Comparison of ENCODE assay signal across 1 cellular context in the genomic region with DNA sequence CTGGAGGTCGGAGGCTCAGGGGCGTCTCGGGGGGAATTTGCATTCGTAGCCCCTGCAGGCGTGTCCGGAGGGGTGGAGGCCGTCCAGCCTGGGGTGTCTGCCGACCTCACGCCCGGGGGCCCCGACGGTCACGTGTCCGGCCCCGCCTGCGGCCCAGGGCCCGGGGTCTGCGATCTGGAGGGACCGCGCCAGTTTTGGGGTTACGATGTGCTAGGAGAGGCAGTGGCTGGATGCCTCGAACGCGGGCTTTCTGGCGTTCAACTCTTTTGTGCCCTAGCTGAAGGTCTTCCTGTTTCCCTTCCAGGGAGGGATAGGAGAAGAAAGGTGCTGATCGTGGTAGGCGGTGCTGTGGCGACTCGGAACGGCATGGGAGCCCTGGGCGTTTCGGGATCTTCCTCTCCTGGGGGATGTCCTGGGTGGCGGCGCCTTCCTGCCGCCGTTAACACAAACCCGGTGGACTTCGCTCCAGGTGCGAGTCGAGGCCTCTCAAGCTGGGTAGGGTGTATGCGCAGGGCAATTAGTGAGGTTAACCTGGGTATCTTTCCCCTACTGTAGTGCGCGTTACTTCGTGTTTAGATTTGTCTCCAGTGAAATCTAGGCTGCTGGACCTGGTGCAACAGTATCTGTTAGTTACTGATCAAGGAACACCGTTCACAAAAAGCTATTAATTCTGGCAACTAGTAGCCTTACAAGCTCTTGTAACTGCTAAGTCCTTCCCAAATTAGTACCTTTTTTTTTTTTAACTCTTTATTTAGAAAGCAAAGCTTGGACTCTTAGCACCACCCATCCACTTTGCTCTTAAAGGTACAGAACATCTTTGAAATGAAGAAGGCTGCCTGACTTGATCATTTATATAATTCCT.
A peak's percentile ranks its signal among the peaks of the same experiment; 100 is the strongest.
TF ChIP-seq lines count a peak whose summit lies in the region.

No MANE protein-coding gene starts in this region.

TF ChIP-seq in HepG2, 621 proteins besides CTCF, POLR2A, EP300 and RAD21 (continued from another document and continues in another):
- TF ChIP-seq, protein P1, sequence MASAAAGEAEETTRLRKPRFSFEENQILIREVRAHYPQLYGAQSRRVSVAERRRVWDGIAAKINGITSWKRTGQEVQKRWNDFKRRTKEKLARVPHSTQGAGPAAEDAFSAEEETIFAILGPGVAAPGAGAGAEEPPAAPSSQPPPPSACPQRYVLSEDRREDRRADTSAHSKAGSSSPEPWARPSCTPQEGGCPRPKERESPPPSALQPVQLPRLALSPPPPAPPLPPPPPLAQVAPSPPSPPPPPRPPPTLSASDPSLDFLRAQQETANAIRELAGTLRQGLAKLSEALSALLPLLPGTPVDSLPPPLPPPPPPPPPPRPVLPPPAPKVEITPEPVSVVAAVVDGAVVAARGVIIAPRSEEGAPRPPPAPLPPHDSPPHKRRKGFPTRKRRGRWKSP (CRISPR knock-in tag; IDR thresholded peaks at IDR 0.05), result no peak; the same call in 1 of the 2 replicates
- TF ChIP-seq ZNF160 (CRISPR knock-in tag; IDR thresholded peaks at IDR 0.05) (no peak; the same call in 1 of the 2 replicates), ZNF136 (CRISPR knock-in tag; IDR thresholded peaks at IDR 0.05; ENCODE audit: low read depth) (no peak; the same call in 1 of the 2 replicates), ZNF577 (CRISPR knock-in tag; IDR thresholded peaks at IDR 0.05; ENCODE audit: borderline replicate concordance, low read depth) (no peak), POLR2AphosphoS2 (IDR thresholded peaks at IDR 0.05; ENCODE audit: low read depth, low read length) (no peak), ZNF660 (CRISPR knock-in tag; IDR thresholded peaks at IDR 0.05; ENCODE audit: borderline replicate concordance, low read depth) (0 out of 2 replicates have a peak, but pooled peaks have one; percentile 8), ZBTB21 (CRISPR knock-in tag; IDR thresholded peaks at IDR 0.05) (no peak), ZNF225 (CRISPR knock-in tag; IDR thresholded peaks at IDR 0.05) (peak; percentile 52; the same call in 1 of the 2 replicates), ARID3A (IDR thresholded peaks at IDR 0.05; ENCODE audit: low read depth, low read length) (no peak), ZNF552 (CRISPR knock-in tag; IDR thresholded peaks at IDR 0.05; ENCODE audit: borderline replicate concordance) (0 out of 2 replicates have a peak, but pooled peaks have one; percentile 44), SAFB2 (CRISPR knock-in tag; IDR thresholded peaks at IDR 0.05; ENCODE audit: borderline replicate concordance, low read depth) (no peak), ZNF274 (CRISPR knock-in tag; IDR thresholded peaks at IDR 0.05) (0 out of 2 replicates have a peak, but pooled peaks have one; percentile 7), SP4 (CRISPR knock-in tag; IDR thresholded peaks at IDR 0.05) (no peak), YEATS4 (CRISPR knock-in tag; IDR thresholded peaks at IDR 0.05; ENCODE audit: borderline replicate concordance) (0 out of 2 replicates have a peak, but pooled peaks have one; percentile 6), ZNF33A (CRISPR knock-in tag; IDR thresholded peaks at IDR 0.05; ENCODE audit: borderline replicate concordance) (peak; percentile 15; the same call in 1 of the 2 replicates), ZNF605 (CRISPR knock-in tag; IDR thresholded peaks at IDR 0.05) (peak; percentile 90; the same call in 1 of the 2 replicates), ZNF317 (CRISPR knock-in tag; IDR thresholded peaks at IDR 0.05) (peak; percentile 73; the same call in 1 of the 2 replicates), ZMYM3 (CRISPR knock-in tag; IDR thresholded peaks at IDR 0.05) (no peak), ZNF503 (CRISPR knock-in tag; IDR thresholded peaks at IDR 0.05) (no peak), PHF21A (CRISPR knock-in tag; IDR thresholded peaks at IDR 0.05) (peak; percentile 78; the same call in 1 of the 2 replicates), SKI (IDR thresholded peaks at IDR 0.05; ENCODE audit: partially characterized antibody) (peak; percentile 54), AKNA (CRISPR knock-in tag; IDR thresholded peaks at IDR 0.05; ENCODE audit: borderline replicate concordance) (no peak), KDM3A (CRISPR knock-in tag; IDR thresholded peaks at IDR 0.05; ENCODE audit: low read depth) (peak; percentile 42; the same call in 1 of the 2 replicates), ZMAT3 (CRISPR knock-in tag; conservative IDR thresholded peaks at IDR 0.05) (no peak; the same call in 1 of the 2 replicates), ZNF569 (CRISPR knock-in tag; IDR thresholded peaks at IDR 0.05; ENCODE audit: borderline replicate concordance) (no peak), ZNF318 (CRISPR knock-in tag; IDR thresholded peaks at IDR 0.05) (no peak)
- TF ChIP-seq, protein P2, sequence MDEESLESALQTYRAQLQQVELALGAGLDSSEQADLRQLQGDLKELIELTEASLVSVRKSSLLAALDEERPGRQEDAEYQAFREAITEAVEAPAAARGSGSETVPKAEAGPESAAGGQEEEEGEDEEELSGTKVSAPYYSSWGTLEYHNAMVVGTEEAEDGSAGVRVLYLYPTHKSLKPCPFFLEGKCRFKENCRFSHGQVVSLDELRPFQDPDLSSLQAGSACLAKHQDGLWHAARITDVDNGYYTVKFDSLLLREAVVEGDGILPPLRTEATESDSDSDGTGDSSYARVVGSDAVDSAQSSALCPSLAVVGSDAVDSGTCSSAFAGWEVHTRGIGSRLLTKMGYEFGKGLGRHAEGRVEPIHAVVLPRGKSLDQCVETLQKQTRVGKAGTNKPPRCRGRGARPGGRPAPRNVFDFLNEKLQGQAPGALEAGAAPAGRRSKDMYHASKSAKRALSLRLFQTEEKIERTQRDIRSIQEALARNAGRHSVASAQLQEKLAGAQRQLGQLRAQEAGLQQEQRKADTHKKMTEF (CRISPR knock-in tag; IDR thresholded peaks at IDR 0.05), result peak; percentile 92
